In genomic region chr16:28846080-28846932, GRCh38 we compare ENCODE assay signal across 1 cellular context.
TF ChIP-seq lines count a peak whose summit lies in the region.

Gene TUFM, minus strand, starts transcription at chr16:28846348. Its CDS starts 79 bp downstream, at chr16:28846269.

TF ChIP-seq in HepG2, 621 proteins besides CTCF, POLR2A, EP300 and RAD21 (continued from another document):
- TF ChIP-seq ZNF17 (CRISPR knock-in tag; IDR thresholded peaks at IDR 0.05), result no peak
- TF ChIP-seq ZEB1 (IDR thresholded peaks at IDR 0.05; ENCODE audit: insufficient replicate concordance, low read depth), result peak; percentile 75
- peak; percentile 96 for TF ChIP-seq ZNF710 (CRISPR knock-in tag; IDR thresholded peaks at IDR 0.05; ENCODE audit: borderline replicate concordance)
- TF ChIP-seq ZC3H13 (CRISPR knock-in tag; IDR thresholded peaks at IDR 0.05), result peak; percentile 91
- TF ChIP-seq HMGXB4 (CRISPR knock-in tag; IDR thresholded peaks at IDR 0.05; ENCODE audit: borderline replicate concordance in 1 of 2, low read depth in 1 of 2), result peak; percentile 92 to 93
- TF ChIP-seq ZBTB34 (CRISPR knock-in tag; IDR thresholded peaks at IDR 0.05), result no peak; the same call in none of the 2 replicates
- TF ChIP-seq LCORL (IDR thresholded peaks at IDR 0.05), result 0 out of 2 replicates have a peak, but pooled peaks have one; percentile 23
- TF ChIP-seq LCORL (CRISPR knock-in tag; IDR thresholded peaks at IDR 0.05), result peak; percentile 89
- TF ChIP-seq U2AF1 (optimal IDR thresholded peaks at IDR 0.05; ENCODE audit: low read depth, low read length), result peak; percentile 99
- TF ChIP-seq ZNF383 (CRISPR knock-in tag; IDR thresholded peaks at IDR 0.05; ENCODE audit: borderline replicate concordance), result peak; percentile 7; the same call in 1 of the 2 replicates
- 0 out of 2 replicates have a peak, but pooled peaks have one; percentile 52 for TF ChIP-seq ZNF557 (CRISPR knock-in tag; IDR thresholded peaks at IDR 0.05)
- TF ChIP-seq GABPB1 (CRISPR knock-in tag; IDR thresholded peaks at IDR 0.05), result peak; percentile 100
- TF ChIP-seq ZNF629 (CRISPR knock-in tag; conservative IDR thresholded peaks at IDR 0.05), result peak; percentile 99
- peak; percentile 62; the same call in 1 of the 2 replicates for TF ChIP-seq ZBTB20 (CRISPR knock-in tag; IDR thresholded peaks at IDR 0.05; ENCODE audit: borderline replicate concordance, low read depth)
- TF ChIP-seq ZNF652 (CRISPR knock-in tag; IDR thresholded peaks at IDR 0.05; ENCODE audit: borderline replicate concordance, low read depth), result peak; percentile 25; the same call in 1 of the 2 replicates
- peak; percentile 71 for TF ChIP-seq FOXP4 (CRISPR knock-in tag; IDR thresholded peaks at IDR 0.05)
- no peak for TF ChIP-seq ZNF10 (CRISPR knock-in tag; IDR thresholded peaks at IDR 0.05; ENCODE audit: borderline replicate concordance, low read depth)
- peak; percentile 83 for TF ChIP-seq ZNF407 (CRISPR knock-in tag; IDR thresholded peaks at IDR 0.05; ENCODE audit: not compliant biosample characterization)
- peak; percentile 98 for TF ChIP-seq GABPA (IDR thresholded peaks at IDR 0.05; ENCODE audit: low read depth, low read length)
- peak; percentile 99 for TF ChIP-seq GABPA (CRISPR knock-in tag; IDR thresholded peaks at IDR 0.05; ENCODE audit: low read depth)
- no peak; the same call in 1 of the 2 replicates for TF ChIP-seq HINFP (CRISPR knock-in tag; IDR thresholded peaks at IDR 0.05; ENCODE audit: low read depth)
- peak; percentile 98 for TF ChIP-seq PHF8 (CRISPR knock-in tag; IDR thresholded peaks at IDR 0.05)
- TF ChIP-seq MED13 (CRISPR knock-in tag; IDR thresholded peaks at IDR 0.05), result peak; percentile 90; the same call in 1 of the 2 replicates
- peak; percentile 59; the same call in 1 of the 2 replicates for TF ChIP-seq ZFP41 (CRISPR knock-in tag; IDR thresholded peaks at IDR 0.05; ENCODE audit: borderline replicate concordance)
- TF ChIP-seq MXD1 (CRISPR knock-in tag; IDR thresholded peaks at IDR 0.05), result peak; percentile 76; the same call in 1 of the 2 replicates
- peak; percentile 82 for TF ChIP-seq POLR2AphosphoS5 (IDR thresholded peaks at IDR 0.05; ENCODE audit: low read depth, low read length)
- TF ChIP-seq ZNF550 (CRISPR knock-in tag; IDR thresholded peaks at IDR 0.05; ENCODE audit: borderline replicate concordance), result peak; percentile 99
- peak; percentile 43; the same call in 1 of the 2 replicates for TF ChIP-seq MXD3 (CRISPR knock-in tag; IDR thresholded peaks at IDR 0.05)
TF ChIP-seq in HepG2: peak in this region for 401.
